ENCODE assay signal across 2 cellular contexts in genomic region chr18:62164855-62165487, GRCh38.
TF ChIP-seq lines count a peak whose summit lies in the region.

No MANE protein-coding gene starts in this region.

TF ChIP-seq in GM23338, 12 proteins besides CTCF, POLR2A, EP300 and RAD21:
- no peak for TF ChIP-seq REST (IDR thresholded peaks at IDR 0.05; ENCODE audit: unreplicated experiment)

TF ChIP-seq in WTC11, 78 proteins besides CTCF, POLR2A, EP300 and RAD21 (continued from another document):
- TF ChIP-seq, protein P1, sequence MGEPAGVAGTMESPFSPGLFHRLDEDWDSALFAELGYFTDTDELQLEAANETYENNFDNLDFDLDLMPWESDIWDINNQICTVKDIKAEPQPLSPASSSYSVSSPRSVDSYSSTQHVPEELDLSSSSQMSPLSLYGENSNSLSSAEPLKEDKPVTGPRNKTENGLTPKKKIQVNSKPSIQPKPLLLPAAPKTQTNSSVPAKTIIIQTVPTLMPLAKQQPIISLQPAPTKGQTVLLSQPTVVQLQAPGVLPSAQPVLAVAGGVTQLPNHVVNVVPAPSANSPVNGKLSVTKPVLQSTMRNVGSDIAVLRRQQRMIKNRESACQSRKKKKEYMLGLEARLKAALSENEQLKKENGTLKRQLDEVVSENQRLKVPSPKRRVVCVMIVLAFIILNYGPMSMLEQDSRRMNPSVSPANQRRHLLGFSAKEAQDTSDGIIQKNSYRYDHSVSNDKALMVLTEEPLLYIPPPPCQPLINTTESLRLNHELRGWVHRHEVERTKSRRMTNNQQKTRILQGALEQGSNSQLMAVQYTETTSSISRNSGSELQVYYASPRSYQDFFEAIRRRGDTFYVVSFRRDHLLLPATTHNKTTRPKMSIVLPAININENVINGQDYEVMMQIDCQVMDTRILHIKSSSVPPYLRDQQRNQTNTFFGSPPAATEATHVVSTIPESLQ (CRISPR knock-in tag; IDR thresholded peaks at IDR 0.05): no peak
- TF ChIP-seq GABPB1 (CRISPR knock-in tag; IDR thresholded peaks at IDR 0.05) (no peak), USF2 (CRISPR knock-in tag; IDR thresholded peaks at IDR 0.05) (no peak), PREB (CRISPR knock-in tag; IDR thresholded peaks at IDR 0.05; ENCODE audit: borderline replicate concordance) (no peak)
- TF ChIP-seq, protein P2, sequence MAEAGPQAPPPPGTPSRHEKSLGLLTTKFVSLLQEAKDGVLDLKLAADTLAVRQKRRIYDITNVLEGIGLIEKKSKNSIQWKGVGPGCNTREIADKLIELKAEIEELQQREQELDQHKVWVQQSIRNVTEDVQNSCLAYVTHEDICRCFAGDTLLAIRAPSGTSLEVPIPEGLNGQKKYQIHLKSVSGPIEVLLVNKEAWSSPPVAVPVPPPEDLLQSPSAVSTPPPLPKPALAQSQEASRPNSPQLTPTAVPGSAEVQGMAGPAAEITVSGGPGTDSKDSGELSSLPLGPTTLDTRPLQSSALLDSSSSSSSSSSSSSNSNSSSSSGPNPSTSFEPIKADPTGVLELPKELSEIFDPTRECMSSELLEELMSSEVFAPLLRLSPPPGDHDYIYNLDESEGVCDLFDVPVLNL (CRISPR knock-in tag; IDR thresholded peaks at IDR 0.05; ENCODE audit: borderline replicate concordance, low read depth): no peak
